20 cellular contexts compared by ENCODE assay signal in the genomic region with DNA sequence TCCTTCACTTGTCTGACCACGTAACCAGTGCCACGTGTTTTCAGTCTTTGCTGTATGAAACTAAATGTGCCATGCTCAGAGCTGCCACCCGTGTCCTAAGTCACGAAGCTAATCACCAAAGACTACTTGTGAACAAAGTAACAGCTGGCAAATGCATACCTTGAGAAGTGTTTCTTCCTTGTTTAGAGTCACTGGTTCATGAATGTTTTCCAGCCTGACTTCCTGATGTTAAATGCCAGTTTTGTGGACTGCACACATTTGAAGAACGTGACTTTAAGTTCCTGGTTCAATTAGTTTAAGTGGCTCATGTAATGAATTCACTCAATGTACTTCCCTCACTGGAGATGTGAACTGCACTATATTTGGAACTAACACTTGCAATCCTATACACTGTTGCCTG.
"Had no signal": no experiment of that assay in that cellular context is flagged by ENCODE, and none has a peak within 500 bp of the region (broad histone marks: within the 10 kb centered on the region; RNA-seq: fewer than 3 reads in every experiment).

No MANE protein-coding gene starts in this region.

- H3K79me2 ChIP-seq: hepatocyte, parathyroid adenoma had no signal

- H3K27me3 ChIP-seq: foreskin keratinocyte, hepatocyte had no signal

- H3K4me3 Mint-ChIP-seq: central memory CD8-positive, alpha-beta T cell; naive B cell; nephron had no signal

- H3K9me3 ChIP-seq: lower lobe of right lung, prostate gland had no signal

- H3K4me1 ChIP-seq: lower lobe of right lung, parathyroid adenoma, prostate gland had no signal

- ATAC-seq: foreskin keratinocyte, left lobe of liver, lower lobe of right lung, sciatic nerve had no signal

- H3K9ac ChIP-seq: parathyroid adenoma had no signal

- H3K36me3 Mint-ChIP-seq: naive B cell had no signal

- H3K4me2 ChIP-seq: hepatocyte had no signal

- H3K27me3 Mint-ChIP-seq: central memory CD8-positive, alpha-beta T cell; naive B cell had no signal

- H3K9me3 Mint-ChIP-seq: central memory CD8-positive, alpha-beta T cell; naive B cell; nephron had no signal

- DNase-seq: cortex of kidney; effector memory CD4-positive, alpha-beta T cell; foreskin keratinocyte; kidney; lower lobe of right lung; mesenchymal stem cell; midbrain; naive B cell; occipital lobe; retina; stimulated activated naive CD4-positive, alpha-beta T cell; trophoblast cell had no signal

- H3K27ac ChIP-seq: epithelial cell of prostate, foreskin keratinocyte, hepatocyte, lower lobe of right lung, parathyroid adenoma, prostate gland had no signal

- H3K36me3 ChIP-seq: prostate gland had no signal

- H3K27ac Mint-ChIP-seq: naive B cell, nephron had no signal

- H3K4me1 Mint-ChIP-seq: central memory CD8-positive, alpha-beta T cell; nephron had no signal

- H2AFZ ChIP-seq: hepatocyte, parathyroid adenoma had no signal

- H3K4me3 ChIP-seq: hepatocyte, lower lobe of right lung, prostate gland had no signal
